In genomic region chr13:102394158-102395053, GRCh38 we compare ENCODE assay signal across 8 cellular contexts. TPM values are rescaled to one million over a fixed set of nuclear protein-coding genes. Genes with fewer than 3 reads are reported as not detected.
A peak's percentile ranks its signal among the peaks of the same experiment; 100 is the strongest.
DNase-seq lines count a peak whose midpoint lies in the region; ATAC-seq and TF ChIP-seq lines count a peak whose summit lies in the region.

No MANE protein-coding gene starts in this region.

- no peak for TF ChIP-seq CTCF in prostate gland (IDR thresholded peaks at IDR 0.05)

- H3K4me3 ChIP-seq in MG63 (peak overlapping the region; percentile 83), right cardiac atrium (ENCODE audit: low read length) (peak overlapping the region; percentile 75), prostate gland (peak overlapping the region; percentile 52 to 62)

- H3K9me3 ChIP-seq in MG63 (no peaks in the 10 kb centered on the region), right cardiac atrium (ENCODE audit: control insufficient read depth, low read length) (no peaks in the 10 kb centered on the region), prostate gland (no peaks in the 10 kb centered on the region)

- H3K27ac ChIP-seq in angular gyrus (ENCODE audit: low read depth, low read length) (peak overlapping the region; percentile 19), right cardiac atrium (ENCODE audit: low read length) (peak overlapping the region; percentile 38), prostate gland (peak overlapping the region; percentile 43 to 58)

- peak; percentile 31 for TF ChIP-seq POLR2A in prostate gland (IDR thresholded peaks at IDR 0.05)

- no peaks in the 10 kb centered on the region for H3K4me1 ChIP-seq in right cardiac atrium (ENCODE audit: control insufficient read depth, insufficient read depth, low read length)
- H3K4me1 ChIP-seq in prostate gland (replicated peaks), result no peaks in the 10 kb centered on the region

- intact Hi-C loops in right cardiac atrium (cut with DNase I) (loop anchor here in 1 of 4 donors (10.0 kb wide), 1 partner anchor 80 kb away; no protein-coding TSS in a partner anchor), prostate gland (cut with DNase I) (no loop called here)

- H3K27me3 ChIP-seq in MG63 (no peaks in the 10 kb centered on the region), right cardiac atrium (ENCODE audit: control insufficient read depth, insufficient read depth) (no peaks in the 10 kb centered on the region), prostate gland (replicated peaks; ENCODE audit: insufficient read depth) (peaks cover 4% of the 10 kb centered on the region)

- ATAC-seq in GM21737 (IDR thresholded peaks at IDR 0.05; ENCODE audit: unreplicated experiment) (peak; percentile 97), right cardiac atrium (peak; percentile 97)

- 1% methylated on average over 72 of the region's 72 CpGs for WGBS in right cardiac atrium
- under 1% methylated on average over 66 of the region's 72 CpGs for WGBS in prostate gland

- DNase-seq in DMS79 treated with DMSO at 0.1 percent for 48 hours (lab: John Stamatoyannopoulos, UW) (peak; percentile 96), MG63 (peak; percentile 90), T follicular helper cell (ENCODE audit: low read depth) (peak; percentile 92), right cardiac atrium (peak; percentile 97 to 99 (median 98)), prostate gland (ENCODE audit: low spot score) (peak; percentile 73), ureter (ENCODE audit: low spot score) (peak; percentile 96)

- H3K36me3 ChIP-seq in MG63 (no peaks in the 10 kb centered on the region), prostate gland (no peaks in the 10 kb centered on the region)

RNA-seq across cellular contexts. Expression of gene FGF14, which starts 7.4 kb away (rescaled TPM):
- total RNA-seq in MG63 (2014; rRNA removed; shearing (Covaris generic); ENCODE audit: low replicate concordance), result not detected in 2 replicates
- total RNA-seq in right cardiac atrium (1 to 10 TPM; 1.9 to 4.9 (median 3.7) TPM), prostate gland (under 1 TPM; under 0.01 to 0.28 TPM), ureter (0.68 TPM)
- polyA plus RNA-seq in right cardiac atrium, result 0.54 TPM

Comparison
In these comparisons a context has a peak if more than half of its experiments do, and no peak if none do; other contexts are left out.
1. Peak in every context shown above with its lines: DNase-seq, ATAC-seq, H3K4me3 ChIP-seq and H3K27ac ChIP-seq.